ENCODE assay signal across 2 cellular contexts in the genomic region with DNA sequence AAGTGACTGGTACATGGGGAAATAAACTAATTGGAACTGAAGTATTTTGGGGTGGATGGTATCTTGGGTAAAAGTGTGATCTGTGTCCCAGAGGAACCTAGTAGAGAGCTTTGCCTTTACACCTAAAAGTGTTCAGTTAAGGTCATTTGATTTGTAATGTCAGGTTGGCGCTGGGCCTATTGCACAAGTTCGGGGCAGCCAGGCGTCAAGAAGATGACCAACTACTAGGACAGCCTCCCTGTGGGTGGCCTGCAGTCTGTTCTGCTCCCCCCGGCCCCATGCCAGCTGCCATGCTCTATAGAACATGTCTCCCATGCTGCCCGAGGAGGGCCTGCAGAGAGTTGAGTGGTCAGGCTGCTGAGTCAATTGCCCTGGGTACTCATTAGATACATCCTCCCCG.
TF ChIP-seq lines count a peak whose summit lies in the region.

No MANE protein-coding gene starts in this region.

TF ChIP-seq in WTC11, 78 proteins besides CTCF, POLR2A, EP300 and RAD21:
- TF ChIP-seq NR2C2 (CRISPR knock-in tag; IDR thresholded peaks at IDR 0.05) (no peak), NFATC4 (CRISPR knock-in tag; IDR thresholded peaks at IDR 0.05) (no peak), ZNF263 (CRISPR knock-in tag; IDR thresholded peaks at IDR 0.05; ENCODE audit: low read depth) (no peak), FOXP1 (CRISPR knock-in tag; IDR thresholded peaks at IDR 0.05; ENCODE audit: borderline replicate concordance) (no peak), MYBL2 (CRISPR knock-in tag; IDR thresholded peaks at IDR 0.05) (no peak)
- TF ChIP-seq, protein P1, sequence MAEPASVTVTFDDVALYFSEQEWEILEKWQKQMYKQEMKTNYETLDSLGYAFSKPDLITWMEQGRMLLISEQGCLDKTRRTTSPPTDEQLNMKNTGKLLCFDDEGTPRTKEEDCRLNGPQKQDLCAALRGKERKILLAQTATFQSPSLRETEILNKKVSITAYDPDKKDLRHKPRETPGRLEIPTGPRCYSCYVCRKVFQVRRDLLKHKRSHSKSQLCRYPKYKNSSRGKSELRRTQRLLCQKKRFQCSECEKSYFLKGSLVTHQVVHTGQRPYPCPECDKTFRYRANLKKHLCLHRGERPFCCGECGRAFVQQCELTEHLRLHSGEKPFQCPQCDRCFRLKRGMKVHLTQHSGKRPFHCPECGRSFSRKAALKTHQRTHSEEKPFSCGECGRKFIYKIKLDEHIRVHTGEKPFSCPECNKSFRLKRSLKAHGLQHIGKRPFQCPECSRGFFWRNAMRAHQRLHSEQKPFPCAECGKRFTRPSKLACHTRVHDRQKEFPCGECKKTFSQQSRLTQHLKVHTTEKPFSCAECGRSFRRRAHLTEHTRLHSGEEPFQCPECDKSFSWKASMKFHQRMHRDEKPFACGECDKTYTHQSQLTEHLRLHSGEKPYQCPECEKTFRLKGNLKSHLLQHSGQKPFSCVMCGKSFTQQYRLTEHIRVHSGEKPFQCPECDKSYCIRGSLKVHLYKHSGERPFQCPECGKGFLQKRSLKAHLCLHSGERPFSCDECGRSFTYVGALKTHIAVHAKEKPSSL (CRISPR knock-in tag; conservative IDR thresholded peaks at IDR 0.05) = no peak
- TF ChIP-seq, protein P2, sequence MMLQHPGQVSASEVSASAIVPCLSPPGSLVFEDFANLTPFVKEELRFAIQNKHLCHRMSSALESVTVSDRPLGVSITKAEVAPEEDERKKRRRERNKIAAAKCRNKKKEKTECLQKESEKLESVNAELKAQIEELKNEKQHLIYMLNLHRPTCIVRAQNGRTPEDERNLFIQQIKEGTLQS (CRISPR knock-in tag; conservative IDR thresholded peaks at IDR 0.05) = no peak
TF ChIP-seq in WTC11: peak in this region for 0.

TF ChIP-seq in HepG2, 621 proteins besides CTCF, POLR2A, EP300 and RAD21:
- TF ChIP-seq, protein P3, sequence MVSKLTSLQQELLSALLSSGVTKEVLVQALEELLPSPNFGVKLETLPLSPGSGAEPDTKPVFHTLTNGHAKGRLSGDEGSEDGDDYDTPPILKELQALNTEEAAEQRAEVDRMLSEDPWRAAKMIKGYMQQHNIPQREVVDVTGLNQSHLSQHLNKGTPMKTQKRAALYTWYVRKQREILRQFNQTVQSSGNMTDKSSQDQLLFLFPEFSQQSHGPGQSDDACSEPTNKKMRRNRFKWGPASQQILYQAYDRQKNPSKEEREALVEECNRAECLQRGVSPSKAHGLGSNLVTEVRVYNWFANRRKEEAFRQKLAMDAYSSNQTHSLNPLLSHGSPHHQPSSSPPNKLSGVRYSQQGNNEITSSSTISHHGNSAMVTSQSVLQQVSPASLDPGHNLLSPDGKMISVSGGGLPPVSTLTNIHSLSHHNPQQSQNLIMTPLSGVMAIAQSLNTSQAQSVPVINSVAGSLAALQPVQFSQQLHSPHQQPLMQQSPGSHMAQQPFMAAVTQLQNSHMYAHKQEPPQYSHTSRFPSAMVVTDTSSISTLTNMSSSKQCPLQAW (CRISPR knock-in tag; IDR thresholded peaks at IDR 0.05) = no peak
- TF ChIP-seq RBM22 (optimal IDR thresholded peaks at IDR 0.05; ENCODE audit: low read length) (peak; percentile 9), SP2 (CRISPR knock-in tag; IDR thresholded peaks at IDR 0.05) (no peak), ZNF367 (CRISPR knock-in tag; IDR thresholded peaks at IDR 0.05; ENCODE audit: borderline replicate concordance) (no peak), NFE2L2 (IDR thresholded peaks at IDR 0.05; ENCODE audit: low read length) (no peak)
- TF ChIP-seq, protein P2 (CRISPR knock-in tag; IDR thresholded peaks at IDR 0.05) = no peak
